8 cellular contexts compared by ENCODE assay signal in genomic region chr9:129202613-129203555, GRCh38. TPM values are rescaled to one million over a fixed set of nuclear protein-coding genes. Genes with fewer than 3 reads are reported as not detected.
DNase-seq lines count a peak whose midpoint lies in the region; ATAC-seq, FAIRE-seq and TF ChIP-seq lines count a peak whose summit lies in the region.

No MANE protein-coding gene starts in this region.

- H3K9me3 Mint-ChIP-seq in activated B cell treated with CpG ODN at 0.5 μM for 24 hours, result no peaks in the 10 kb centered on the region

- H3K27me3 ChIP-seq in bronchial epithelial cell (ENCODE audit: control insufficient read depth, insufficient read depth, low read length) (no peaks in the 10 kb centered on the region), spleen (replicated peaks in 1 of 7) (peaks cover 0 to 11% (median 0%) of the 10 kb centered on the region in 7 donors)

- H3K4me3 Mint-ChIP-seq in activated B cell treated with CpG ODN at 0.5 μM for 24 hours, result peak overlapping the region; percentile 81

- no peak for FAIRE-seq in bronchial epithelial cell (lab: Jason Lieb, UNC)

- peak overlapping the region; percentile 87 to 95 (median 90) for H3K27ac ChIP-seq in spleen

- H3K9me3 ChIP-seq in spleen, result peaks cover 0 to 4% (median 0%) of the 10 kb centered on the region in 8 donors

- no peaks in the 10 kb centered on the region for H3K4me1 Mint-ChIP-seq in activated B cell treated with CpG ODN at 0.5 μM for 24 hours

- TF ChIP-seq CTCF in activated B cell treated with CpG ODN at 0.5 μM for 24 hours (IDR thresholded peaks at IDR 0.05) (no peak), bronchial epithelial cell (IDR thresholded peaks at IDR 0.05; ENCODE audit: insufficient read depth, low read length, severe bottlenecking) (no peak), spleen (IDR thresholded peaks at IDR 0.05 in 8 of 11, conservative IDR thresholded peaks at IDR 0.05 in 3 of 11) (peak in 1 of 11 experiments; percentile 13)

- CTCF ChIA-PET in activated B cell treated with CpG ODN at 0.5 μM for 24 hours (lab: Charles Lee), result no interaction called here

- DNase-seq in GM03348 (ENCODE audit: low spot score) (peak; percentile 96), NCI-H1694 (lab: John Stamatoyannopoulos, UW) (peak; percentile 17), activated B cell treated with CpG ODN at 0.5 μM for 24 hours (peak; percentile 93), bronchial epithelial cell (ENCODE audit: low read depth) (peak; percentile 39), islet precursor cell (peak; percentile 81), spleen (peak; percentile 96)

- intact Hi-C loops in activated B cell treated with CpG ODN at 0.5 μM for 24 hours (cut with micrococcal nuclease) (loop anchor here (1.0 to 5.0 kb wide), 4 partner anchors 25 to 381 kb away; partner anchors contain the start of gene IER5L), spleen (cut with DNase I; ENCODE audit: low total_unique reads) (no loop called here)

- H3K27ac Mint-ChIP-seq in activated B cell treated with CpG ODN at 0.5 μM for 24 hours, result peak overlapping the region; percentile 73

- no peak for TF ChIP-seq POLR2A in spleen (IDR thresholded peaks at IDR 0.05)

- WGBS in spleen, 5 donors, result 6 to 10% (median 8%) methylated on average over 34 to 57 of the region's 57 CpGs

- H3K36me3 Mint-ChIP-seq in activated B cell treated with CpG ODN at 0.5 μM for 24 hours (ENCODE audit: low read depth), result no peaks in the 10 kb centered on the region

- H3K4me3 ChIP-seq in bronchial epithelial cell (ENCODE audit: low read depth, low read length) (peak overlapping the region; percentile 54), spleen (peak overlapping the region; percentile 39 to 81 (median 52))

- H3K27me3 Mint-ChIP-seq in activated B cell treated with CpG ODN at 0.5 μM for 24 hours, result peaks cover 6% of the 10 kb centered on the region

- peak; percentile 69 for ATAC-seq in HG02571 (IDR thresholded peaks at IDR 0.05; ENCODE audit: unreplicated experiment)
- ATAC-seq in activated B cell treated with CpG ODN at 0.5 μM for 24 hours (ENCODE audit: low read depth), result peak; percentile 98
- ATAC-seq in GM21786 (IDR thresholded peaks at IDR 0.05; ENCODE audit: unreplicated experiment), result no peak

- H3K36me3 ChIP-seq in bronchial epithelial cell (ENCODE audit: control insufficient read depth, insufficient read depth, low read length), result no peaks in the 10 kb centered on the region
- H3K36me3 ChIP-seq in spleen, result no peaks in the 10 kb centered on the region

- POLR2A ChIA-PET in activated B cell treated with CpG ODN at 0.5 μM for 24 hours (lab: Charles Lee), result interaction anchor here (0.7 kb wide), 1 partner anchor 289 kb away, joined by 4 read pairs; no protein-coding TSS in a partner anchor

- H3K4me1 ChIP-seq in spleen, result peaks cover 0 to 32% (median 14%) of the 10 kb centered on the region in 6 donors

RNA-seq across cellular contexts. Expression of gene IER5L, which starts 24.8 kb away (rescaled TPM):
- total RNA-seq in activated B cell treated with CpG ODN at 0.5 μM for 24 hours (1.9 and 2.1 TPM in 2 replicates), bronchial epithelial cell (15.7 and 19.5 TPM in 2 replicates), spleen (10 to 100 TPM in 2 of 7 donors, 1 to 10 TPM in 5; 3.9 to 10.4 (median 8.7) TPM)
- 10 to 100 TPM in 1 of 3 donors, 1 to 10 TPM in 2; 6.9 to 14.0 (median 7.7) TPM for polyA plus RNA-seq in spleen

Comparison
In these comparisons a context has a peak if more than half of its experiments do, and no peak if none do; other contexts are left out.
1. DNase-seq: peak in every context shown above with its lines; median percentile 96 in GM03348; 96 in spleen; 93 in activated B cell treated with CpG ODN at 0.5 μM for 24 hours; 81 in islet precursor cell; 39 in bronchial epithelial cell; 17 in NCI-H1694.